In the genomic region with DNA sequence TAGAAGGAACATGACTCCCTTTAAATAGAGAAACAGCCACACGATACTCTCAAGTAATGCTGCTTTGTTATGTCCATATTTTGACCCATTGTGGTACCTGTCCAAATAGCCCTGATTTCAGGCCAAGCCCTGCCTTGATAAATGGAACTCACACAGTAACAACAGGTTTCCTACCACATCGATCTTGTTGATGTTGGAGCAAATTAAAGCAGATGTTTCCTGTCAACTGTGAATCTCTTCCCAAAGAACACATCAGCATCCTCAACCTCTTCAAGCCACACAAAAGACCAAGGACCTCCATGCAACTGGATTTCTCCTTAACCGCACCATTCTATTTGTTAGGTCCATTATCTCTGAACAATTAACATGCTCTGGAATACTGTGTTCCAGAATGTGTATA, we compare ENCODE assay signal across 6 cellular contexts.
A peak's percentile ranks its signal among the peaks of the same experiment; 100 is the strongest.
DNase-seq lines count a peak whose midpoint lies in the region; ATAC-seq, FAIRE-seq and TF ChIP-seq lines count a peak whose summit lies in the region.
"Not testable (repeated sequence)": the region's sequence is repeated elsewhere in the genome, so short reads cannot be mapped to it uniquely, and the experiment has no call there.

No MANE protein-coding gene starts in this region.

- SMC1A ChIA-PET in GM12878 (lab: Charles Lee; ENCODE audit: uncharacterized antibody, unreplicated experiment): not testable (repeated sequence)

- H3K27ac ChIP-seq in HCT116 (ENCODE audit: low read depth, low read length); GM12878 (ENCODE audit: control insufficient read depth, insufficient read depth); endothelial cell of umbilical vein (ENCODE audit: insufficient read depth, low read depth, low read length); HepG2 (ENCODE audit: extremely low read length, insufficient read depth, low read length): not testable (repeated sequence)

- not testable (repeated sequence) for TF ChIP-seq CTCF in HCT116 (IDR thresholded peaks at IDR 0.05 in 2 of 3, conservative IDR thresholded peaks at IDR 0.05 in 1 of 3; ENCODE audit: borderline replicate concordance in 1 of 3, insufficient read depth in 1 of 3, low read depth in 2 of 3, low read length in 2 of 3); GM12878 (IDR thresholded peaks at IDR 0.05 in 2 of 3, conservative IDR thresholded peaks at IDR 0.05 in 1 of 3; ENCODE audit: control insufficient read depth in 2 of 3, extremely low read depth in 1 of 3, insufficient read depth in 1 of 3, low read depth in 3 of 3, low read length in 3 of 3); endothelial cell of umbilical vein (IDR thresholded peaks at IDR 0.05; ENCODE audit: extremely low read depth in 1 of 2, insufficient read depth in 1 of 2, low read depth in 1 of 2, low read length in 2 of 2); HepG2 (CRISPR knock-in tag; IDR thresholded peaks at IDR 0.05)

- H3K9ac ChIP-seq in HCT116 (ENCODE audit: low read length); GM12878 (ENCODE audit: control insufficient read depth, insufficient read depth, low read length); endothelial cell of umbilical vein (replicated peaks; ENCODE audit: extremely low read depth, insufficient read depth, low read length); HepG2 (ENCODE audit: insufficient read depth, low read depth, low read length): not testable (repeated sequence)

- dilution Hi-C loops in endothelial cell of umbilical vein (cut with MboI; ENCODE audit: extremely low pct_ligation_motif_present, low sequenced_read_pairs): not testable (repeated sequence)

- not testable (repeated sequence) for ATAC-seq in HCT116, GM12878, HepG2
- ATAC-seq in left ventricle myocardium superior: peak; percentile 49
- ATAC-seq in sciatic nerve: peak; percentile 13

- not testable (repeated sequence) for H3K9me1 ChIP-seq in endothelial cell of umbilical vein (replicated peaks; ENCODE audit: control insufficient read depth, extremely low read depth, insufficient read depth, low read length)

- not testable (repeated sequence) for H3K4me3 ChIP-seq in HCT116 (replicated peaks in 1 of 2; ENCODE audit: low read depth in 1 of 2, low read length in 2 of 2); GM12878; endothelial cell of umbilical vein (replicated peaks in 1 of 3; ENCODE audit: insufficient read depth in 1 of 3, low read depth in 1 of 3, low read length in 3 of 3); HepG2 (replicated peaks in 1 of 3; ENCODE audit: insufficient read depth in 1 of 3, low read depth in 2 of 3, low read length in 3 of 3)

- not testable (repeated sequence) for H3K9me2 ChIP-seq in HCT116 (ENCODE audit: insufficient read depth)

- not testable (repeated sequence) for H3K4me1 ChIP-seq in HCT116 (ENCODE audit: control insufficient read depth in 1 of 2, insufficient read depth in 2 of 2, low read length in 2 of 2); GM12878 (ENCODE audit: control insufficient read depth, insufficient read depth, low read length); endothelial cell of umbilical vein (ENCODE audit: control insufficient read depth, extremely low read depth, insufficient read depth, low read length); HepG2 (ENCODE audit: insufficient read depth, low read length)

- H2AFZ ChIP-seq in HCT116 (ENCODE audit: low read depth, low read length, poor library complexity, severe bottlenecking); GM12878 (ENCODE audit: control insufficient read depth, low read depth, low read length); endothelial cell of umbilical vein (ENCODE audit: low read depth, low read length); HepG2 (ENCODE audit: low read length): not testable (repeated sequence)

- not testable (repeated sequence) for H3K4me2 ChIP-seq in HCT116 (ENCODE audit: low read length); GM12878 (ENCODE audit: control insufficient read depth, insufficient read depth); endothelial cell of umbilical vein (ENCODE audit: insufficient read depth, low read length); HepG2 (ENCODE audit: low read depth, low read length)

- POLR2A ChIA-PET in HCT116 (lab: Charles Lee); GM12878 (lab: Charles Lee); endothelial cell of umbilical vein (lab: Charles Lee); HepG2 (lab: Yijun Ruan, JAX): not testable (repeated sequence)

- RAD21 ChIA-PET in HCT116 (lab: Charles Lee; ENCODE audit: low non-redundant PET in 1 of 2, low total read pairs in 2 of 2, uncharacterized antibody in 2 of 2, unreplicated experiment in 2 of 2); GM12878 (lab: Charles Lee; ENCODE audit: unreplicated experiment): not testable (repeated sequence)

- BruUV-seq in HCT116 (replicated peaks; lab: Mats Ljungman, UMichigan) (TSS peak; percentile 6), GM12878 (replicated peaks; lab: Mats Ljungman, UMichigan) (TSS peak; percentile 13), HepG2 (replicated peaks; lab: Mats Ljungman, UMichigan) (TSS peak; percentile 17)
- BruUV-seq in endothelial cell of umbilical vein (replicated peaks; lab: Mats Ljungman, UMichigan): not testable (repeated sequence)

- not testable (repeated sequence) for TF ChIP-seq RAD21 in HCT116 (IDR thresholded peaks at IDR 0.05; ENCODE audit: low read depth); GM12878 (IDR thresholded peaks at IDR 0.05; ENCODE audit: insufficient read depth, low read depth, low read length); HepG2 (CRISPR knock-in tag; IDR thresholded peaks at IDR 0.05)

- intact Hi-C loops in HCT116 (cut with micrococcal nuclease); GM12878 (cut with micrococcal nuclease; ENCODE audit: unreplicated experiment); endothelial cell of umbilical vein (cut with micrococcal nuclease); left ventricle myocardium superior (cut with micrococcal nuclease); HepG2 (cut with micrococcal nuclease; ENCODE audit: unreplicated experiment); sciatic nerve (cut with DNase I): not testable (repeated sequence)

- FAIRE-seq in GM12878 (lab: Jason Lieb, UNC); endothelial cell of umbilical vein (lab: Jason Lieb, UNC); HepG2 (lab: Jason Lieb, UNC): not testable (repeated sequence)

- 93% methylated on average over 3 of the region's 3 CpGs for WGBS in GM12878 (ENCODE audit: insufficient coverage, insufficient replicate concordance, low lambda C conversion rate, missing lambda C conversion rate)
- 94% methylated on average over 2 of the region's 3 CpGs for WGBS in HepG2 (ENCODE audit: low lambda C conversion rate)

- TF ChIP-seq POLR2A in HCT116 (IDR thresholded peaks at IDR 0.05; ENCODE audit: borderline replicate concordance, extremely low read depth, insufficient read depth, insufficient read length); GM12878 (IDR thresholded peaks at IDR 0.05; ENCODE audit: low read depth, low read length); endothelial cell of umbilical vein (IDR thresholded peaks at IDR 0.05; ENCODE audit: low read depth, low read length); HepG2 (IDR thresholded peaks at IDR 0.05; ENCODE audit: insufficient read depth in 1 of 2, low read depth in 2 of 2, low read length in 2 of 2): not testable (repeated sequence)

- not testable (repeated sequence) for H3K79me2 ChIP-seq in HCT116 (ENCODE audit: insufficient read depth, low read length); GM12878 (ENCODE audit: control insufficient read depth, insufficient read depth, low read length); endothelial cell of umbilical vein (ENCODE audit: control insufficient read depth, insufficient read depth, low read length); HepG2 (ENCODE audit: insufficient read depth, low read length)

- not testable (repeated sequence) for H3K27me3 ChIP-seq in HCT116 (ENCODE audit: insufficient read depth, low read length); GM12878 (replicated peaks in 1 of 2; ENCODE audit: control insufficient read depth in 2 of 2, insufficient read depth in 2 of 2, low read length in 1 of 2); endothelial cell of umbilical vein (ENCODE audit: control insufficient read depth in 2 of 2, insufficient read depth in 2 of 2, low read length in 2 of 2); HepG2 (ENCODE audit: control insufficient read depth in 1 of 2, insufficient read depth in 2 of 2, low read length in 2 of 2)

- H4K20me1 ChIP-seq in HCT116 (ENCODE audit: insufficient read depth); GM12878 (ENCODE audit: control insufficient read depth, insufficient read depth); endothelial cell of umbilical vein (replicated peaks; ENCODE audit: control insufficient read depth, extremely low read depth, insufficient read depth, low read length); HepG2 (ENCODE audit: insufficient read depth, low read length): not testable (repeated sequence)

- not testable (repeated sequence) for H3K9me3 ChIP-seq in HCT116 (ENCODE audit: control insufficient read depth in 1 of 2, insufficient read depth in 1 of 2, low read depth in 1 of 2, low read length in 2 of 2); GM12878 (replicated peaks; ENCODE audit: control insufficient read depth, insufficient read depth, low read length); endothelial cell of umbilical vein (replicated peaks; ENCODE audit: control insufficient read depth, insufficient read depth, low read length); HepG2 (ENCODE audit: low read length)

- DNase-seq in HCT116 (ENCODE audit: low read depth, low spot score); GM12878 (ENCODE audit: low read depth, low spot score); left ventricle myocardium superior; HepG2 (ENCODE audit: low spot score); sciatic nerve (ENCODE audit: low spot score): not testable (repeated sequence)
- DNase-seq in endothelial cell of umbilical vein (ENCODE audit: low read depth, low spot score): peak; percentile 83

- TF ChIP-seq EP300 in GM12878 (IDR thresholded peaks at IDR 0.05; ENCODE audit: borderline replicate concordance in 1 of 2, control insufficient read depth in 1 of 2, low read depth in 2 of 2, low read length in 2 of 2); HepG2 (IDR thresholded peaks at IDR 0.05; ENCODE audit: low read depth in 2 of 2, low read length in 2 of 2); HepG2 (CRISPR knock-in tag; IDR thresholded peaks at IDR 0.05; ENCODE audit: borderline replicate concordance): not testable (repeated sequence)

- in situ Hi-C loops in GM12878 (cut with MboI); HepG2 (cut with HindIII; ENCODE audit: extremely low pct_ligation_motif_present, low pct_unique_long_range_greater_than_20kb): not testable (repeated sequence)

- not testable (repeated sequence) for H3K36me3 ChIP-seq in HCT116 (ENCODE audit: control insufficient read depth in 1 of 2, insufficient read depth in 2 of 2, low read length in 2 of 2); GM12878 (ENCODE audit: control insufficient read depth in 2 of 2, insufficient read depth in 2 of 2, low read length in 1 of 2); endothelial cell of umbilical vein (ENCODE audit: control insufficient read depth in 2 of 2, extremely low read depth in 1 of 2, insufficient read depth in 2 of 2, low read length in 2 of 2); HepG2 (replicated peaks in 1 of 2; ENCODE audit: control insufficient read depth in 1 of 2, insufficient read depth in 2 of 2, low read length in 2 of 2)

- CTCF ChIA-PET in HCT116 (lab: Charles Lee); GM12878 (lab: Yijun Ruan, JAX); endothelial cell of umbilical vein (lab: Charles Lee); HepG2 (lab: Yijun Ruan, JAX; ENCODE audit: low intra/inter-chr PET ratio, low total read pairs): not testable (repeated sequence)
